Comparison of ENCODE assay signal across 25 cellular contexts in genomic region chr9:84738353-84738752, GRCh38.
"Had no signal": no experiment of that assay in that cellular context is flagged by ENCODE, and none has a peak within 500 bp of the region (broad histone marks: within the 10 kb centered on the region; RNA-seq: fewer than 3 reads in every experiment).

No MANE protein-coding gene starts in this region.

- ATAC-seq: effector memory CD8-positive, alpha-beta T cell; gastroesophageal sphincter; left cardiac atrium; naive thymus-derived CD8-positive, alpha-beta T cell; sciatic nerve; stimulated activated naive B cell treated with anti-CD40 and anti-IgM and Interleukin-4, amounts not matched to agents 10 μg/mL and 1 μg/mL and 100 μg/mL, for 72 hours; stimulated activated naive CD8-positive, alpha-beta T cell treated with anti-CD3 and anti-CD28 coated beads, Interleukin-15, amount 100 ng/mL, for 72 hours; upper lobe of right lung had no signal

- H3K4me1 Mint-ChIP-seq: naive thymus-derived CD8-positive, alpha-beta T cell; stimulated activated naive B cell treated with anti-CD40 and anti-IgM and Interleukin-4, amounts not matched to agents 10 μg/mL and 1 μg/mL and 100 μg/mL, for 72 hours; stimulated activated naive CD8-positive, alpha-beta T cell treated with anti-CD3 and anti-CD28 coated beads, Interleukin-15, amount 100 ng/mL, for 72 hours had no signal

- H3K27ac Mint-ChIP-seq: effector memory CD8-positive, alpha-beta T cell; naive thymus-derived CD8-positive, alpha-beta T cell; neural progenitor cell; stimulated activated naive B cell treated with anti-CD40 and anti-IgM and Interleukin-4, amounts not matched to agents 10 μg/mL and 1 μg/mL and 100 μg/mL, for 72 hours; stimulated activated naive CD8-positive, alpha-beta T cell treated with anti-CD3 and anti-CD28 coated beads, Interleukin-15, amount 100 ng/mL, for 72 hours had no signal

- H3K9me3 Mint-ChIP-seq: effector memory CD8-positive, alpha-beta T cell; neural progenitor cell; stimulated activated naive CD8-positive, alpha-beta T cell treated with anti-CD3 and anti-CD28 coated beads, Interleukin-15, amount 100 ng/mL, for 72 hours had no signal

- H3K4me1 ChIP-seq: esophagus squamous epithelium, gastroesophageal sphincter, parathyroid adenoma, prostate gland, spleen, testis, upper lobe of right lung had no signal

- H3K4me3 ChIP-seq: esophagus squamous epithelium, gastroesophageal sphincter, neural progenitor cell, prostate gland, spleen, testis, tibial nerve, upper lobe of right lung had no signal

- DNase-seq: effector memory CD8-positive, alpha-beta T cell; esophagus squamous epithelium; foreskin fibroblast; glutamatergic neuron; left cardiac atrium; mammary epithelial cell; naive thymus-derived CD8-positive, alpha-beta T cell; occipital lobe; retina; spleen; stimulated activated CD4-positive, alpha-beta T cell treated with anti-CD3 and anti-CD28 coated beads, Interleukin-15, amount 100 ng/mL, for 24 hours; stimulated activated CD4-positive, alpha-beta T cell treated with anti-CD3 and anti-CD28 coated beads, Interleukin-1b, Interleukin-23, amount 100 ng/mL, for 48 hours; stimulated activated CD4-positive, alpha-beta T cell treated with anti-CD3 and anti-CD28 coated beads, Interleukin-4, amount 100 ng/mL, for 4 hours; stimulated activated naive B cell treated with anti-CD40 and anti-IgM and Interleukin-4, amounts not matched to agents 10 μg/mL and 1 μg/mL and 100 μg/mL, for 72 hours; stimulated activated naive CD8-positive, alpha-beta T cell treated with anti-CD3 and anti-CD28 coated beads, Interleukin-15, amount 100 ng/mL, for 72 hours; testis; upper lobe of right lung had no signal

- H3K36me3 Mint-ChIP-seq: naive thymus-derived CD8-positive, alpha-beta T cell; neural progenitor cell; stimulated activated naive B cell treated with anti-CD40 and anti-IgM and Interleukin-4, amounts not matched to agents 10 μg/mL and 1 μg/mL and 100 μg/mL, for 72 hours had no signal

- FAIRE-seq: keratinocyte had no signal

- H3K36me3 ChIP-seq: esophagus squamous epithelium, gastroesophageal sphincter, neural progenitor cell, prostate gland, spleen, upper lobe of right lung had no signal

- H3K27me3 ChIP-seq: esophagus squamous epithelium, neural progenitor cell, spleen, testis, tibial nerve, upper lobe of right lung had no signal

- H3K27ac ChIP-seq: epithelial cell of prostate, esophagus squamous epithelium, gastroesophageal sphincter, neural progenitor cell, parathyroid adenoma, prostate gland, spleen, testis, tibial nerve, upper lobe of right lung had no signal

- H3K9me3 ChIP-seq: esophagus squamous epithelium, gastroesophageal sphincter, prostate gland, spleen, testis, tibial nerve, upper lobe of right lung had no signal

- H3K4me3 Mint-ChIP-seq: effector memory CD8-positive, alpha-beta T cell; naive thymus-derived CD8-positive, alpha-beta T cell; neural progenitor cell; stimulated activated naive B cell treated with anti-CD40 and anti-IgM and Interleukin-4, amounts not matched to agents 10 μg/mL and 1 μg/mL and 100 μg/mL, for 72 hours; stimulated activated naive CD8-positive, alpha-beta T cell treated with anti-CD3 and anti-CD28 coated beads, Interleukin-15, amount 100 ng/mL, for 72 hours had no signal
